In the genomic region with DNA sequence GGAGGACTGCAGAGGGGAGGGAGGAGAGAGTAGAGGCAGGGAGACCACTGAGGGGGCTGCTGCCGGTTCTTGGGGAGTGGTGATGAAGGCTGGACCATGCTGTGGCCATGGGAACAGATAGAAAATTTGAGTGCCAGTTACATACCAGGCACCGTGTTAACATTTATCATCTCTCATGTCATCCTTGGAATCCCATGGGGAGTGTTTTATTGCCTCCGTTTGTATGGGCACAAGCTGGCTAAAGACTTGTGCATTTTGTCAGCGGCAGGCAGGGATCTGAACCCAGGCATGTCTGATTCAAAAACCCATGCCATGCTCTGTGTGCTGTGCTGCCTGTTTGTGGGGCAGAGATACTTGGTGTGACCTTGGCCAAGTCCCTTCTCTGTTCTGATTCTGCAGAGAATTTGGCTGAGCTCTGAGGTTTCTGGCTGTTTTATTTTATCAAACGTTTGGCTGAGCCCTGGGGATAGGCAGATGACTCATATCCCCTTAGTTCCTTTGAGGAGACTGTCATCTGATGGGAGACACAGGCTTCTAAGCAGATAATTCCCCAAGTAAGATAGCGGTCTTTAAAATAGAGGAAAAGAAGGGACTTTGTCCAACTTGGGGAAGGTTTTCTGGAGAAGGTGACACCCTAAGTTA, we compare ENCODE assay signal across 9 cellular contexts. TPM values are rescaled to one million over a fixed set of nuclear protein-coding genes. Genes with fewer than 3 reads are reported as not detected.
DNase-seq lines count a peak whose midpoint lies in the region; ATAC-seq and TF ChIP-seq lines count a peak whose summit lies in the region.
"Had no signal": no experiment of that assay in that cellular context is flagged by ENCODE, and none has a peak within 500 bp of the region (broad histone marks: within the 10 kb centered on the region; RNA-seq: fewer than 3 reads in every experiment).

No MANE protein-coding gene starts in this region.

- TF ChIP-seq CTCF in MCF 10A (IDR thresholded peaks at IDR 0.05; ENCODE audit: unreplicated experiment) (no peak), breast epithelium (IDR thresholded peaks at IDR 0.05) (no peak), WERI-Rb-1 (IDR thresholded peaks at IDR 0.05; ENCODE audit: low read depth, low read length) (no peak), transverse colon (IDR thresholded peaks at IDR 0.05) (no peak), endothelial cell (IDR thresholded peaks at IDR 0.05; ENCODE audit: unreplicated experiment) (no peak)

- H3K27me3 ChIP-seq in breast epithelium: no peaks in the 10 kb centered on the region
- H3K27me3 ChIP-seq in WERI-Rb-1 (ENCODE audit: insufficient read depth, low read depth, severe bottlenecking): no peaks in the 10 kb centered on the region
- H3K27me3 ChIP-seq in transverse colon: no peaks in the 10 kb centered on the region

- ATAC-seq in esophagus mucosa: no peak
- no peak for ATAC-seq in HG03469 (IDR thresholded peaks at IDR 0.05; ENCODE audit: unreplicated experiment)

- no peaks in the 10 kb centered on the region for H3K27me3 Mint-ChIP-seq in MCF 10A (ENCODE audit: insufficient read depth, unreplicated experiment)
- peaks cover 5% of the 10 kb centered on the region for H3K27me3 Mint-ChIP-seq in endothelial cell (ENCODE audit: unreplicated experiment)

- no peak for TF ChIP-seq POLR2A in breast epithelium (IDR thresholded peaks at IDR 0.05)
- TF ChIP-seq POLR2A in transverse colon (IDR thresholded peaks at IDR 0.05): no peak

- peaks cover 10% of the 10 kb centered on the region for H3K4me1 Mint-ChIP-seq in MCF 10A (ENCODE audit: insufficient read depth, unreplicated experiment)
- peaks cover 15% of the 10 kb centered on the region for H3K4me1 Mint-ChIP-seq in endothelial cell (ENCODE audit: unreplicated experiment)
- H3K4me1 Mint-ChIP-seq: memory B cell had no signal

- BruUV-seq in MCF 10A (replicated peaks; lab: Mats Ljungman, UMichigan): no TSS peak

- H3K27ac ChIP-seq in breast epithelium (no peak overlapping the region), WERI-Rb-1 (peak overlapping the region; percentile 51), transverse colon (peak overlapping the region in 3 of 4 donors; percentile 29 to 59 (median 32))

- no peaks in the 10 kb centered on the region for H3K36me3 ChIP-seq in breast epithelium
- H3K36me3 ChIP-seq in WERI-Rb-1: peaks cover 41% of the 10 kb centered on the region
- H3K36me3 ChIP-seq in transverse colon: no peaks in the 10 kb centered on the region

- CTCF ChIA-PET in MCF 10A (lab: Yijun Ruan, JAX): interaction anchor here (1.2 to 2.1 kb wide), 3 partner anchors 22 to 113 kb away, joined by 4 to 10 read pairs (median 5); partner anchors contain the start of gene COL27A1

- H3K4me1 ChIP-seq in breast epithelium (no peaks in the 10 kb centered on the region), transverse colon (peaks cover 26 to 47% (median 32%) of the 10 kb centered on the region in 4 donors)

- POLR2A ChIA-PET in MCF 10A (lab: Yijun Ruan, JAX): interaction anchor here (0.5 to 1.4 kb wide), 3 partner anchors 14 to 1275 kb away, joined by 3 to 4 read pairs (median 3); no protein-coding TSS in a partner anchor

- H3K9me3 Mint-ChIP-seq in MCF 10A (ENCODE audit: unreplicated experiment) (no peaks in the 10 kb centered on the region), endothelial cell (ENCODE audit: unreplicated experiment) (no peaks in the 10 kb centered on the region)
- H3K9me3 Mint-ChIP-seq: memory B cell had no signal

- H3K27ac Mint-ChIP-seq in MCF 10A (ENCODE audit: low read depth, unreplicated experiment) (no peak overlapping the region), endothelial cell (ENCODE audit: unreplicated experiment) (no peak overlapping the region)
- H3K27ac Mint-ChIP-seq: memory B cell had no signal

- intact Hi-C loops in MCF 10A (cut with micrococcal nuclease) (no loop called here), breast epithelium (cut with DNase I; ENCODE audit: low total_unique reads) (loop anchor here (5.0 kb wide), 1 partner anchor 65 kb away; no protein-coding TSS in a partner anchor), transverse colon (cut with DNase I; ENCODE audit: low total_unique reads) (no loop called here)

- DNase-seq in MCF 10A (ENCODE audit: unreplicated experiment) (peak; percentile 52), breast epithelium (ENCODE audit: low spot score in 2 of 2) (no peak), WERI-Rb-1 (no peak), iris pigment epithelial cell (ENCODE audit: low read depth) (peak; percentile 65), transverse colon (no peak), endothelial cell (ENCODE audit: low spot score) (no peak)

- in situ Hi-C loops in transverse colon (cut with MboI; ENCODE audit: low pct_ligation_motif_present in 1 of 4, low pct_unique_long_range_greater_than_20kb in 1 of 4, low sequenced_read_pairs in 3 of 4): no loop called here

- H3K4me3 Mint-ChIP-seq in MCF 10A (ENCODE audit: unreplicated experiment): no peak overlapping the region
- no peak overlapping the region for H3K4me3 Mint-ChIP-seq in endothelial cell (ENCODE audit: unreplicated experiment)
- H3K4me3 Mint-ChIP-seq: memory B cell had no signal

- TF ChIP-seq EP300 in transverse colon (IDR thresholded peaks at IDR 0.05; ENCODE audit: low read depth): no peak

- H3K9me3 ChIP-seq in breast epithelium (no peaks in the 10 kb centered on the region), WERI-Rb-1 (ENCODE audit: severe bottlenecking) (no peaks in the 10 kb centered on the region), transverse colon (no peaks in the 10 kb centered on the region)

- no peaks in the 10 kb centered on the region for H3K36me3 Mint-ChIP-seq in MCF 10A (ENCODE audit: insufficient read depth, unreplicated experiment)
- peaks cover 17% of the 10 kb centered on the region for H3K36me3 Mint-ChIP-seq in endothelial cell (ENCODE audit: low read depth, unreplicated experiment)
- H3K36me3 Mint-ChIP-seq: memory B cell had no signal

- H3K4me3 ChIP-seq in breast epithelium: no peak overlapping the region
- no peak overlapping the region for H3K4me3 ChIP-seq in WERI-Rb-1 (ENCODE audit: low read depth, low read length)
- H3K4me3 ChIP-seq in transverse colon: no peak overlapping the region

- WGBS in transverse colon (ENCODE audit: low coverage in 1 of 2), 2 donors: 25 to 34% methylated on average over 4 to 6 of the region's 6 CpGs

RNA-seq across cellular contexts. Expression of gene COL27A1, which starts 22.2 kb away (rescaled TPM):
- total RNA-seq in MCF 10A (2022) (1.3 and 2.9 TPM in 2 replicates), breast epithelium (10 to 100 TPM in 1 of 3 donors, 1 to 10 TPM in 2; 3.5 to 22.0 (median 6.7) TPM), transverse colon (1 to 10 TPM; 2.1 to 9.0 (median 3.8) TPM), endothelial cell (ENCODE audit: unreplicated experiment) (61.4 TPM), esophagus mucosa (13.6 TPM)

Comparison
In these comparisons a context has a peak if more than half of its experiments do, and no peak if none do; other contexts are left out.
1. DNase-seq: peak in MCF 10A (single experiment) and iris pigment epithelial cell (single experiment); none in breast epithelium (0 of 2), WERI-Rb-1 (single experiment), transverse colon (single experiment) and endothelial cell (single experiment).
2. H3K27ac ChIP-seq: peak in WERI-Rb-1 (single experiment) and transverse colon (3 of 4); none in breast epithelium (0 of 2).